ENCODE assay signal across 9 cellular contexts in genomic region chr3:64575211-64575844, GRCh38.
DNase-seq lines count a peak whose midpoint lies in the region; ATAC-seq, FAIRE-seq and TF ChIP-seq lines count a peak whose summit lies in the region.
"Had no signal": no experiment of that assay in that cellular context is flagged by ENCODE, and none has a peak within 500 bp of the region (broad histone marks: within the 10 kb centered on the region; RNA-seq: fewer than 3 reads in every experiment).

No MANE protein-coding gene starts in this region.

- H3K36me3 Mint-ChIP-seq in nephron progenitor cell (ENCODE audit: low read depth) = peaks cover 32% of the 10 kb centered on the region

- CTCF ChIA-PET in K562 (lab: Yijun Ruan, JAX; ENCODE audit: low intra/inter-chr PET ratio) = no interaction called here

- peaks cover 2% of the 10 kb centered on the region for H3K27me3 Mint-ChIP-seq in nephron progenitor cell (ENCODE audit: low read depth, poor library complexity)

- TF ChIP-seq CTCF in D721Med (IDR thresholded peaks at IDR 0.05; ENCODE audit: insufficient read depth, missing control alignments) (peak; percentile 48), K562 (IDR thresholded peaks at IDR 0.05 in 2 of 3, conservative IDR thresholded peaks at IDR 0.05 in 1 of 3; ENCODE audit: insufficient read depth in 2 of 3, low read depth in 1 of 3, low read length in 3 of 3) (peak in 2 of 3 experiments; percentile 36 to 43; a peak in 4 of 6 replicates), nephron progenitor cell (IDR thresholded peaks at IDR 0.05) (peak; percentile 60)

- H3K27ac ChIP-seq in K562 (ENCODE audit: extremely low read depth, low read depth, low read length) = no peak overlapping the region

- H4K20me1 ChIP-seq in K562 (replicated peaks; ENCODE audit: control insufficient read depth, insufficient read depth, low read length) = no peaks in the 10 kb centered on the region

- POLR2A ChIA-PET in K562 (lab: Yijun Ruan, JAX) = interaction anchor here (0.6 kb wide), 1 partner anchor 12 kb away, joined by 4 read pairs; no protein-coding TSS in a partner anchor

- H3K27me3 ChIP-seq in K562 (ENCODE audit: control insufficient read depth in 2 of 2, insufficient read depth in 2 of 2, low read length in 2 of 2) = no peaks in the 10 kb centered on the region
- H3K27me3 ChIP-seq: SJCRH30 had no signal

- intact Hi-C loops in K562 (cut with micrococcal nuclease) = no loop called here

- no peaks in the 10 kb centered on the region for H3K9me1 ChIP-seq in K562 (ENCODE audit: control insufficient read depth, insufficient read depth, low read length)

- H3K9me3 Mint-ChIP-seq in nephron progenitor cell = no peaks in the 10 kb centered on the region

- H3K27ac Mint-ChIP-seq in nephron progenitor cell = no peak overlapping the region

- no peak for TF ChIP-seq RAD21 in K562 (CRISPR knock-in tag; conservative IDR thresholded peaks at IDR 0.05 in 1 of 2, IDR thresholded peaks at IDR 0.05 in 1 of 2)

- no peak overlapping the region for H3K4me3 Mint-ChIP-seq in nephron progenitor cell

- TF ChIP-seq EP300 in K562 (IDR thresholded peaks at IDR 0.05; ENCODE audit: low read length) = no peak

- no TSS peak for BruUV-seq in K562 (replicated peaks; lab: Mats Ljungman, UMichigan)

- no peak for DNase-seq in D721Med (ENCODE audit: insufficient read length, low spot score)
- peak; percentile 3 to 14 (median 10) for DNase-seq in K562 (ENCODE audit: extremely low read depth in 1 of 4, low spot score in 3 of 4)
- no peak for DNase-seq in nephron progenitor cell
- DNase-seq in stimulated activated CD4-positive, alpha-beta T cell treated with anti-CD3 and anti-CD28 coated beads, Interleukin-12 subunit alpha, Interleukin-12 subunit beta, amount 100 ng/mL, for 4 hours = no peak
- DNase-seq in inferior parietal cortex (ENCODE audit: extremely low spot score) = no peak
- DNase-seq in mesenteric fat pad (ENCODE audit: low spot score) = no peak

- no peak overlapping the region for H2AFZ ChIP-seq in K562 (ENCODE audit: low read depth, low read length)

- 0% methylated on average over 2 of the region's 2 CpGs for WGBS in K562 (ENCODE audit: insufficient coverage, low coverage, missing lambda C conversion rate)

- H3K4me2 ChIP-seq in K562 (ENCODE audit: insufficient read depth, low read length) = no peak overlapping the region

- ATAC-seq in GM19452 (IDR thresholded peaks at IDR 0.05; ENCODE audit: unreplicated experiment) = peak; percentile 70
- peak; percentile 94 for ATAC-seq in HG03442 (IDR thresholded peaks at IDR 0.05; ENCODE audit: unreplicated experiment)
- peak; percentile 67 for ATAC-seq in K562

- in situ Hi-C loops in K562 (cut with MboI) = no loop called here

- no peaks in the 10 kb centered on the region for H3K4me1 ChIP-seq in K562 (replicated peaks in 1 of 2; ENCODE audit: control insufficient read depth in 2 of 2, insufficient read depth in 2 of 2, low read length in 2 of 2)

- no peak for FAIRE-seq in D721Med (lab: Jason Lieb, UNC)
- FAIRE-seq in K562 (lab: Jason Lieb, UNC) = no peak

- no peaks in the 10 kb centered on the region for H3K9me3 ChIP-seq in K562 (replicated peaks; ENCODE audit: control insufficient read depth, insufficient read depth, low read depth, low read length)
- H3K9me3 ChIP-seq: SJCRH30 had no signal

- no peaks in the 10 kb centered on the region for H3K79me2 ChIP-seq in K562 (ENCODE audit: control insufficient read depth, insufficient read depth, low read length)

- no peak overlapping the region for H3K9ac ChIP-seq in K562 (ENCODE audit: insufficient read depth in 1 of 2, low read depth in 2 of 2, low read length in 2 of 2)

- peaks cover 14% of the 10 kb centered on the region for H3K4me1 Mint-ChIP-seq in nephron progenitor cell

- no peak for TF ChIP-seq POLR2A in K562 (conservative IDR thresholded peaks at IDR 0.05)

- H3K36me3 ChIP-seq in K562 (ENCODE audit: control insufficient read depth, insufficient read depth, low read length) = no peaks in the 10 kb centered on the region
- H3K36me3 ChIP-seq: SJCRH30 had no signal

- H3K4me3 ChIP-seq in K562 = no peak overlapping the region
- H3K4me3 ChIP-seq: SJCRH30 had no signal

TF ChIP-seq in K562, 482 proteins besides CTCF, POLR2A, EP300 and RAD21:
- TF ChIP-seq ZBTB11 (CRISPR knock-in tag; IDR thresholded peaks at IDR 0.05) = peak in 1 of 3 experiments; percentile 74; a peak in 2 of 6 replicates
- no peak for TF ChIP-seq RBM39 (optimal IDR thresholded peaks at IDR 0.05; ENCODE audit: low read depth, low read length)

Comparison
In these comparisons a context has a peak if more than half of its experiments do, and no peak if none do; other contexts are left out.
1. DNase-seq: peak in K562 (4 of 4); none in D721Med (single experiment), nephron progenitor cell (single experiment), stimulated activated CD4-positive, alpha-beta T cell treated with anti-CD3 and anti-CD28 coated beads, Interleukin-12 subunit alpha, Interleukin-12 subunit beta, amount 100 ng/mL, for 4 hours (single experiment), inferior parietal cortex (single experiment) and mesenteric fat pad (single experiment).
2. Peak in every context shown above with its lines, with median percentiles within 50 percentile points of each other: CTCF ChIP-seq and ATAC-seq.